28 cellular contexts compared by ENCODE assay signal in the genomic region with DNA sequence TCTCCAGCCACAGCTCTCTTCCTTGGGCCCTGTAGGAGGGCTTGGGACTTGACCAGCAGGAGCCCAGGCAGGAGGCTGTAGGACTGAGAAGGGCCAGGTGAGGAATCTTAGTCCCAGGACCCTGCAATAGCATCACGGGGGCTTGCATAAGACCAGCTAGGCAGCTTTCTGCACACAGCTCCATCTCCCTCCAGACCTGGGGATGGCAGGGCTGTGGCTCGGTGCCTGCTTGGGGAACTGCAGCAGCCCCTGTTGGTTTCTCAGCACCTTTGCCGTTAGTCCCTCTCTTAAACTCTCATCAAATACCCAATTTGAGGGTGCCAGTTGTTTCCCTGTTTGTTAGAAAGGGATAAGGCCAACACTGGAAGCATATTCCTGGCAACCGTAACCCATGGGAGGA. TPM values are rescaled to one million over a fixed set of nuclear protein-coding genes. Genes with fewer than 3 reads are reported as not detected.
"Had no signal": no experiment of that assay in that cellular context is flagged by ENCODE, and none has a peak within 500 bp of the region (broad histone marks: within the 10 kb centered on the region; RNA-seq: fewer than 3 reads in every experiment).

No MANE protein-coding gene starts in this region.

- H3K4me1 ChIP-seq: right lobe of liver, uterus had no signal

- H3K4me3 Mint-ChIP-seq: activated CD4-positive, alpha-beta memory T cell treated with anti-CD3 and anti-CD28 coated beads, Interleukin-2, amount 10 ng/mL, durations not matched to agents 7 days and 5 days; activated CD4-positive, alpha-beta T cell treated with anti-CD3 and anti-CD28 coated beads, Interleukin-2, amount 10 ng/mL, durations not matched to agents 24 days and 14 days; activated naive CD4-positive, alpha-beta T cell treated with anti-CD3 and anti-CD28 coated beads, Interleukin-2, amount 10 ng/mL, durations not matched to agents 7 days and 5 days; activated naive CD8-positive, alpha-beta T cell treated with anti-CD3 and anti-CD28 coated beads, Interleukin-2, amount 10 ng/mL, durations not matched to agents 7 days and 5 days; activated T-cell treated with anti-CD3 and anti-CD28 coated beads, Interleukin-2, amount 50 U/mL, for 24 hours; naive thymus-derived CD4-positive, alpha-beta T cell; stimulated activated naive CD8-positive, alpha-beta T cell treated with anti-CD3 and anti-CD28 coated beads, Interleukin-15, Interleukin-2, amounts not matched to agents 100 ng/mL and 50 ng/mL, for 24 hours; type B pancreatic cell had no signal

- H3K27ac Mint-ChIP-seq: activated CD4-positive, alpha-beta memory T cell treated with anti-CD3 and anti-CD28 coated beads, Interleukin-2, amount 10 ng/mL, durations not matched to agents 7 days and 5 days; activated CD4-positive, alpha-beta T cell treated with anti-CD3 and anti-CD28 coated beads, Interleukin-2, amount 10 ng/mL, durations not matched to agents 24 days and 14 days; activated naive CD4-positive, alpha-beta T cell treated with anti-CD3 and anti-CD28 coated beads, Interleukin-2, amount 10 ng/mL, durations not matched to agents 7 days and 5 days; activated naive CD8-positive, alpha-beta T cell treated with anti-CD3 and anti-CD28 coated beads, Interleukin-2, amount 10 ng/mL, durations not matched to agents 7 days and 5 days; activated T-cell treated with anti-CD3 and anti-CD28 coated beads, Interleukin-2, amount 50 U/mL, for 24 hours; naive thymus-derived CD4-positive, alpha-beta T cell; stimulated activated naive CD8-positive, alpha-beta T cell treated with anti-CD3 and anti-CD28 coated beads, Interleukin-15, Interleukin-2, amounts not matched to agents 100 ng/mL and 50 ng/mL, for 24 hours; type B pancreatic cell had no signal

- ATAC-seq: activated CD4-positive, CD25-positive, alpha-beta regulatory T cell treated with anti-CD3 and anti-CD28 coated beads, Interleukin-2, amount 50 U/mL, for 24 hours; esophagus mucosa; left cardiac atrium; left ventricle myocardium superior; naive thymus-derived CD4-positive, alpha-beta T cell; right lobe of liver had no signal

- H3K36me3 Mint-ChIP-seq: activated naive CD4-positive, alpha-beta T cell treated with anti-CD3 and anti-CD28 coated beads, Interleukin-2, amount 10 ng/mL, durations not matched to agents 7 days and 5 days; activated naive CD8-positive, alpha-beta T cell treated with anti-CD3 and anti-CD28 coated beads, Interleukin-2, amount 10 ng/mL, durations not matched to agents 7 days and 5 days; naive thymus-derived CD4-positive, alpha-beta T cell; type B pancreatic cell had no signal

- H3K27me3 ChIP-seq: brain microvascular endothelial cell, right lobe of liver, uterus had no signal

- H3K27ac ChIP-seq: brain microvascular endothelial cell, neutrophil, right lobe of liver, uterus had no signal

- DNase-seq: activated CD4-positive, alpha-beta memory T cell treated with anti-CD3 and anti-CD28 coated beads, Interleukin-2, amount 10 ng/mL, durations not matched to agents 7 days and 5 days; activated CD4-positive, alpha-beta T cell treated with anti-CD3 and anti-CD28 coated beads, Interleukin-2, amount 10 ng/mL, durations not matched to agents 24 days and 14 days; activated CD8-positive, alpha-beta memory T cell treated with anti-CD3 and anti-CD28 coated beads, Interleukin-2, amount 50 U/mL, for 48 hours; activated gamma-delta T cell; activated naive CD4-positive, alpha-beta T cell treated with anti-CD3 and anti-CD28 coated beads, Interleukin-2, amount 10 ng/mL, durations not matched to agents 7 days and 5 days; activated naive CD8-positive, alpha-beta T cell treated with anti-CD3 and anti-CD28 coated beads, Interleukin-2, amount 10 ng/mL, durations not matched to agents 7 days and 5 days; activated T-cell treated with anti-CD3 and anti-CD28 coated beads, Interleukin-2, amount 50 U/mL, for 24 hours; brain microvascular endothelial cell; cortex of kidney; foreskin fibroblast; islet precursor cell; left cardiac atrium; left ventricle myocardium superior; mammary epithelial cell; midbrain; naive thymus-derived CD4-positive, alpha-beta T cell; right lobe of liver; stimulated activated CD4-positive, alpha-beta T cell treated with anti-CD3 and anti-CD28 coated beads, Interleukin-12 subunit alpha, Interleukin-12 subunit beta, amount 100 ng/mL, for 4 hours; stimulated activated CD4-positive, alpha-beta T cell treated with anti-CD3 and anti-CD28 coated beads, Interleukin-4, amount 100 ng/mL, for 1 hour; substantia nigra; uterus had no signal

- H3K9me3 ChIP-seq: neutrophil, right lobe of liver, uterus had no signal

- H3K4me3 ChIP-seq: right lobe of liver, uterus had no signal

- H3K9me3 Mint-ChIP-seq: activated CD4-positive, alpha-beta memory T cell treated with anti-CD3 and anti-CD28 coated beads, Interleukin-2, amount 10 ng/mL, durations not matched to agents 7 days and 5 days; activated CD4-positive, alpha-beta T cell treated with anti-CD3 and anti-CD28 coated beads, Interleukin-2, amount 10 ng/mL, durations not matched to agents 24 days and 14 days; activated naive CD4-positive, alpha-beta T cell treated with anti-CD3 and anti-CD28 coated beads, Interleukin-2, amount 10 ng/mL, durations not matched to agents 7 days and 5 days; activated naive CD8-positive, alpha-beta T cell treated with anti-CD3 and anti-CD28 coated beads, Interleukin-2, amount 10 ng/mL, durations not matched to agents 7 days and 5 days; activated T-cell treated with anti-CD3 and anti-CD28 coated beads, Interleukin-2, amount 50 U/mL, for 24 hours; stimulated activated naive CD8-positive, alpha-beta T cell treated with anti-CD3 and anti-CD28 coated beads, Interleukin-15, Interleukin-2, amounts not matched to agents 100 ng/mL and 50 ng/mL, for 24 hours; type B pancreatic cell had no signal

- H3K4me1 Mint-ChIP-seq: activated CD4-positive, alpha-beta memory T cell treated with anti-CD3 and anti-CD28 coated beads, Interleukin-2, amount 10 ng/mL, durations not matched to agents 7 days and 5 days; activated CD4-positive, alpha-beta T cell treated with anti-CD3 and anti-CD28 coated beads, Interleukin-2, amount 10 ng/mL, durations not matched to agents 24 days and 14 days; activated naive CD4-positive, alpha-beta T cell treated with anti-CD3 and anti-CD28 coated beads, Interleukin-2, amount 10 ng/mL, durations not matched to agents 7 days and 5 days; activated naive CD8-positive, alpha-beta T cell treated with anti-CD3 and anti-CD28 coated beads, Interleukin-2, amount 10 ng/mL, durations not matched to agents 7 days and 5 days; naive thymus-derived CD4-positive, alpha-beta T cell had no signal

- H3K36me3 ChIP-seq: brain microvascular endothelial cell, neutrophil, right lobe of liver, uterus had no signal

RNA-seq across cellular contexts. Expression of gene DIO3, which starts 14.3 kb away (rescaled TPM):
- total RNA-seq: activated CD4-positive, alpha-beta memory T cell treated with anti-CD3 and anti-CD28 coated beads, Interleukin-2, amount 10 ng/mL, durations not matched to agents 7 days and 5 days; activated CD4-positive, alpha-beta T cell treated with anti-CD3 and anti-CD28 coated beads, Interleukin-2, amount 10 ng/mL, durations not matched to agents 24 days and 14 days; activated naive CD8-positive, alpha-beta T cell treated with anti-CD3 and anti-CD28 coated beads, Interleukin-2, amount 10 ng/mL, durations not matched to agents 7 days and 5 days; cardiac septum; mammary epithelial cell; naive thymus-derived CD4-positive, alpha-beta T cell; T-helper 1 cell treated with Interleukin-12 subunit alpha and Interleukin-12 subunit beta and Interleukin-4 antibody, amounts not matched to agents 30 ng/mL and 1 ng/mL, for 36 hours had no signal
- polyA plus RNA-seq: mammary epithelial cell; naive thymus-derived CD4-positive, alpha-beta T cell had no signal
